1 cellular context compared by ENCODE assay signal in genomic region chr15:45026646-45027045, GRCh38.
TF ChIP-seq lines count a peak whose summit lies in the region.

No MANE protein-coding gene starts in this region.

TF ChIP-seq in K562, 482 proteins besides CTCF, POLR2A, EP300 and RAD21:
- TF ChIP-seq TRIM25 (IDR thresholded peaks at IDR 0.05; ENCODE audit: borderline replicate concordance) (no peak), UBTF (IDR thresholded peaks at IDR 0.05; ENCODE audit: borderline replicate concordance in 1 of 2, low read depth in 2 of 2, low read length in 2 of 2) (0 out of 4 replicates have a peak, but pooled peaks of 1 of the 2 experiments have one; percentile 35)
